9 cellular contexts compared by ENCODE assay signal in genomic region chr10:71765176-71765906, GRCh38. TPM values are rescaled to one million over a fixed set of nuclear protein-coding genes. Genes with fewer than 3 reads are reported as not detected.
DNase-seq lines count a peak whose midpoint lies in the region; FAIRE-seq and TF ChIP-seq lines count a peak whose summit lies in the region.
"Had no signal": no experiment of that assay in that cellular context is flagged by ENCODE, and none has a peak within 500 bp of the region (broad histone marks: within the 10 kb centered on the region; RNA-seq: fewer than 3 reads in every experiment).

No MANE protein-coding gene starts in this region.

- no peak for TF ChIP-seq CTCF in CD14-positive monocyte (IDR thresholded peaks at IDR 0.05)
- TF ChIP-seq CTCF in Peyer's patch (IDR thresholded peaks at IDR 0.05): no peak
- no peak for TF ChIP-seq CTCF in osteocyte (IDR thresholded peaks at IDR 0.05)

- no peaks in the 10 kb centered on the region for H3K27me3 ChIP-seq in Peyer's patch
- H3K27me3 ChIP-seq: pancreas had no signal

- DNase-seq in CD14-positive monocyte (ENCODE audit: low spot score) (no peak), Peyer's patch (no peak), fibroblast of gingiva (ENCODE audit: low read depth) (peak; percentile 39), osteocyte (ENCODE audit: extremely low spot score, unreplicated experiment) (no peak), GM19239 (ENCODE audit: insufficient read length, low spot score) (no peak), GM12892 (ENCODE audit: insufficient read length) (no peak), NCI-H1417 treated with DMSO at 0.1 percent for 48 hours (lab: John Stamatoyannopoulos, UW) (no peak), NCI-H526 treated with DMSO at 0.1 percent for 48 hours (lab: John Stamatoyannopoulos, UW) (no peak)

- intact Hi-C loops in CD14-positive monocyte (cut with micrococcal nuclease): loop anchor here in 1 of 2 donors (5.0 kb wide), 1 partner anchor 38 kb away; no protein-coding TSS in a partner anchor

- H3K9me3 ChIP-seq in Peyer's patch: no peaks in the 10 kb centered on the region
- H3K9me3 ChIP-seq: pancreas had no signal

- H3K4me3 ChIP-seq in Peyer's patch: no peak overlapping the region
- H3K4me3 ChIP-seq: pancreas had no signal

- peaks cover 21 to 81% (median 51%) of the 10 kb centered on the region in 4 donors for H3K4me1 ChIP-seq in Peyer's patch

- FAIRE-seq in GM19239 (lab: Jason Lieb, UNC) (no peak), GM12892 (lab: Jason Lieb, UNC) (no peak)
- FAIRE-seq: pancreas had no signal

- H3K27me3 Mint-ChIP-seq in CD14-positive monocyte (ENCODE audit: low read depth in 3 of 3): peaks cover 0 to 4% (median 2%) of the 10 kb centered on the region in 3 donors
- no peaks in the 10 kb centered on the region for H3K27me3 Mint-ChIP-seq in osteocyte (ENCODE audit: unreplicated experiment)

- H3K36me3 ChIP-seq in Peyer's patch: peaks cover 0 to 19% (median 0%) of the 10 kb centered on the region in 3 donors
- H3K36me3 ChIP-seq: pancreas had no signal

- H3K4me1 Mint-ChIP-seq in CD14-positive monocyte (peaks cover 94% of the 10 kb centered on the region), osteocyte (ENCODE audit: unreplicated experiment) (peaks cover 31% of the 10 kb centered on the region)

- H3K27ac ChIP-seq in Peyer's patch: peak overlapping the region; percentile 84 to 99 (median 90)

- H3K4me3 Mint-ChIP-seq in CD14-positive monocyte (peak overlapping the region; percentile 59 to 77), osteocyte (ENCODE audit: unreplicated experiment) (no peak overlapping the region)

- H3K36me3 Mint-ChIP-seq in CD14-positive monocyte (peaks cover 88 to 98% of the 10 kb centered on the region in 2 donors), osteocyte (ENCODE audit: unreplicated experiment) (no peaks in the 10 kb centered on the region)

- H3K27ac Mint-ChIP-seq in CD14-positive monocyte (peak overlapping the region; percentile 81 to 96 (median 87)), osteocyte (ENCODE audit: unreplicated experiment) (peak overlapping the region; percentile 18)

- H3K9me3 Mint-ChIP-seq in CD14-positive monocyte (peaks cover 0 to 2% (median 0%) of the 10 kb centered on the region in 7 donors), osteocyte (ENCODE audit: unreplicated experiment) (no peaks in the 10 kb centered on the region)

- no peak for TF ChIP-seq POLR2A in Peyer's patch (IDR thresholded peaks at IDR 0.05)
- TF ChIP-seq POLR2A in GM12892 (IDR thresholded peaks at IDR 0.05; ENCODE audit: low read depth, low read length): no peak

RNA-seq across cellular contexts. Expression of gene VSIR, which starts 8.0 kb away (rescaled TPM):
- polyA plus RNA-seq in CD14-positive monocyte: 1,000 to 10,000 TPM in 1 of 2 donors, 100 to 1,000 TPM in 1; 801 to 1,133 TPM
- total RNA-seq in Peyer's patch: 100 to 1,000 TPM in 3 of 4 donors, 10 to 100 TPM in 1; 38.0 to 169 (median 127) TPM
- total RNA-seq in osteocyte: 0.16 and 0.75 TPM in 2 replicates
- polyA plus RNA-seq in GM12892 (2012; ENCODE audit: missing spikeins): 2.6 TPM

RNA-seq across cellular contexts. Expression of gene C10orf105, which starts 45.8 kb away (rescaled TPM):
- under 1 TPM; 0.18 to 0.48 TPM for polyA plus RNA-seq in CD14-positive monocyte
- total RNA-seq in Peyer's patch (under 1 TPM in 1 of 4 donors, not detected in 3; 0.27 TPM), osteocyte (not detected in 2 replicates)
- 0.11 TPM for polyA plus RNA-seq in GM12892 (2012; ENCODE audit: missing spikeins)

Comparison
In these comparisons a context has a peak if more than half of its experiments do, and no peak if none do; other contexts are left out.
1. RNA of gene VSIR, which starts 8.0 kb away (total RNA-seq): 38.0 to 169 TPM in Peyer's patch; 0.16 to 0.75 TPM in osteocyte; every median in the first group is over 10 times any median in the second.